In genomic region chr2:121205321-121205942, GRCh38 we compare ENCODE assay signal across 15 cellular contexts.
A peak's percentile ranks its signal among the peaks of the same experiment; 100 is the strongest.
DNase-seq lines count a peak whose midpoint lies in the region; ATAC-seq and TF ChIP-seq lines count a peak whose summit lies in the region.
"Had no signal": no experiment of that assay in that cellular context is flagged by ENCODE, and none has a peak within 500 bp of the region (broad histone marks: within the 10 kb centered on the region; RNA-seq: fewer than 3 reads in every experiment).

No MANE protein-coding gene starts in this region.

- H3K9me2 ChIP-seq in PC-3 (replicated peaks; ENCODE audit: low read length) = no peaks in the 10 kb centered on the region

- no peak overlapping the region for H3K4me3 ChIP-seq in PC-3 (ENCODE audit: low read length)
- H3K4me3 ChIP-seq: thoracic aorta had no signal

- H3K9me3 ChIP-seq in PC-3 (ENCODE audit: low read length) = no peaks in the 10 kb centered on the region
- H3K9me3 ChIP-seq: thoracic aorta had no signal

- CTCF ChIA-PET in PC-3 (lab: Charles Lee) = no interaction called here

- peaks cover 3% of the 10 kb centered on the region for H3K4me1 ChIP-seq in PC-3 (ENCODE audit: insufficient read depth, low read length)
- H3K4me1 ChIP-seq: foreskin keratinocyte had no signal

- H3F3A ChIP-seq in PC-3 (ENCODE audit: low read length, unreplicated experiment) = no peaks in the 10 kb centered on the region

- POLR2A ChIA-PET in PC-3 (lab: Charles Lee; ENCODE audit: unreplicated experiment) = no interaction called here

- no peaks in the 10 kb centered on the region for H3K79me2 ChIP-seq in PC-3 (ENCODE audit: low read length)

- intact Hi-C loops in PC-3 (cut with micrococcal nuclease) = no loop called here
- intact Hi-C loops in cardiac septum (cut with DNase I) = no loop called here

- TF ChIP-seq CTCF in PC-3 (conservative IDR thresholded peaks at IDR 0.05; ENCODE audit: low read depth, low read length) = no peak

- ATAC-seq in PC-3 (no peak), HG02588 (IDR thresholded peaks at IDR 0.05; ENCODE audit: unreplicated experiment) (no peak)
- ATAC-seq: foreskin keratinocyte, T-cell had no signal

- no peaks in the 10 kb centered on the region for H3K27me3 ChIP-seq in PC-3 (ENCODE audit: low read length)
- H3K27me3 ChIP-seq: foreskin keratinocyte had no signal

- H2AFZ ChIP-seq in PC-3 (ENCODE audit: low read length) = no peak overlapping the region

- no peak overlapping the region for H3K27ac ChIP-seq in PC-3 (ENCODE audit: low read length)
- H3K27ac ChIP-seq: foreskin keratinocyte, thoracic aorta had no signal

- H4K20me1 ChIP-seq in PC-3 (ENCODE audit: low read length) = no peaks in the 10 kb centered on the region

- DNase-seq in DMS53 (lab: John Stamatoyannopoulos, UW) (peak; percentile 56), DMS53 treated with DMSO at 0.1 percent for 48 hours (lab: John Stamatoyannopoulos, UW; ENCODE audit: unreplicated experiment) (no peak), PC-3 (peak; percentile 53), cardiac septum (ENCODE audit: low spot score) (peak; percentile 71), smooth muscle cell of the brain vasculature (ENCODE audit: low read depth, low spot score) (peak; percentile 15), NCI-H2171 (lab: John Stamatoyannopoulos, UW) (no peak), Kasumi-1 (lab: John Stamatoyannopoulos, UW) (no peak)
- DNase-seq: 8988T; activated CD4-positive, alpha-beta T cell treated with anti-CD3 and anti-CD28 coated beads for 48 hours; activated T-cell treated with anti-CD3 and anti-CD28 coated beads, Interleukin-2, amount 50 U/mL, for 1 hour; foreskin keratinocyte; naive B cell; T-cell had no signal

- no TSS peak for BruUV-seq in PC-3 (replicated peaks; lab: Mats Ljungman, UMichigan)

- no peaks in the 10 kb centered on the region for H3K36me3 ChIP-seq in PC-3 (ENCODE audit: low read depth, low read length)
- H3K36me3 ChIP-seq: thoracic aorta had no signal

- H3K9ac ChIP-seq in PC-3 (ENCODE audit: low read length) = no peak overlapping the region

- H3K4me2 ChIP-seq in PC-3 (ENCODE audit: low read length) = no peak overlapping the region

Comparison
In these comparisons a context has a peak if more than half of its experiments do, and no peak if none do; other contexts are left out.
1. DNase-seq: peak in DMS53 (single experiment), PC-3 (single experiment), cardiac septum (single experiment) and smooth muscle cell of the brain vasculature (single experiment); none in DMS53 treated with DMSO at 0.1 percent for 48 hours (single experiment), NCI-H2171 (single experiment) and Kasumi-1 (0 of 2).